10 cellular contexts compared by ENCODE assay signal in genomic region chr3:49720383-49721164, GRCh38. TPM values are rescaled to one million over a fixed set of nuclear protein-coding genes. Genes with fewer than 3 reads are reported as not detected.
A peak's percentile ranks its signal among the peaks of the same experiment; 100 is the strongest.
DNase-seq lines count a peak whose midpoint lies in the region; ATAC-seq, FAIRE-seq and TF ChIP-seq lines count a peak whose summit lies in the region.
"Had no signal": no experiment of that assay in that cellular context is flagged by ENCODE, and none has a peak within 500 bp of the region (broad histone marks: within the 10 kb centered on the region; RNA-seq: fewer than 3 reads in every experiment).

No MANE protein-coding gene starts in this region.

- peak overlapping the region; percentile 12 for H3K27ac Mint-ChIP-seq in activated CD8-positive, alpha-beta memory T cell treated with anti-CD3 and anti-CD28 coated beads, Interleukin-2, amount 10 ng/mL, durations not matched to agents 7 days and 5 days
- peak overlapping the region; percentile 81 to 100 (median 94) for H3K27ac Mint-ChIP-seq in IgD-negative memory B cell
- H3K27ac Mint-ChIP-seq in glutamatergic neuron (ENCODE audit: unreplicated experiment) = peak overlapping the region; percentile 92
- peak overlapping the region; percentile 98 for H3K27ac Mint-ChIP-seq in stimulated activated effector memory CD8-positive, alpha-beta T cell treated with anti-CD3 and anti-CD28 coated beads, Interleukin-12 subunit alpha, Interleukin-12 subunit beta, amount 100 ng/mL, for 72 hours

- ATAC-seq in activated CD8-positive, alpha-beta memory T cell treated with anti-CD3 and anti-CD28 coated beads, Interleukin-2, amount 10 ng/mL, durations not matched to agents 7 days and 5 days = no peak
- ATAC-seq in stimulated activated effector memory CD8-positive, alpha-beta T cell treated with anti-CD3 and anti-CD28 coated beads, Interleukin-12 subunit alpha, Interleukin-12 subunit beta, amount 100 ng/mL, for 72 hours = no peak
- ATAC-seq in GM19023 (IDR thresholded peaks at IDR 0.05; ENCODE audit: unreplicated experiment) = no peak
- ATAC-seq in HG03139 (IDR thresholded peaks at IDR 0.05; ENCODE audit: unreplicated experiment) = no peak

- CTCF ChIA-PET in activated CD8-positive, alpha-beta memory T cell treated with anti-CD3 and anti-CD28 coated beads, Interleukin-2, amount 10 ng/mL, durations not matched to agents 7 days and 5 days (lab: Charles Lee) = interaction anchor here (1.3 to 2.6 kb wide), 3 partner anchors 9 to 119 kb away, joined by 3 to 8 read pairs (median 6); partner anchors contain the start of gene IP6K1

- no peak for FAIRE-seq in RCC 7860 (lab: Jason Lieb, UNC)

- H3K4me1 Mint-ChIP-seq in activated CD8-positive, alpha-beta memory T cell treated with anti-CD3 and anti-CD28 coated beads, Interleukin-2, amount 10 ng/mL, durations not matched to agents 7 days and 5 days = peaks cover 28% of the 10 kb centered on the region
- H3K4me1 Mint-ChIP-seq in IgD-negative memory B cell = peaks cover 16 to 31% (median 19%) of the 10 kb centered on the region in 3 donors
- H3K4me1 Mint-ChIP-seq in glutamatergic neuron (ENCODE audit: low read depth, unreplicated experiment) = peaks cover 7% of the 10 kb centered on the region
- peaks cover 55% of the 10 kb centered on the region for H3K4me1 Mint-ChIP-seq in stimulated activated effector memory CD8-positive, alpha-beta T cell treated with anti-CD3 and anti-CD28 coated beads, Interleukin-12 subunit alpha, Interleukin-12 subunit beta, amount 100 ng/mL, for 72 hours

- peak; percentile 40 for DNase-seq in activated CD8-positive, alpha-beta memory T cell treated with anti-CD3 and anti-CD28 coated beads, Interleukin-2, amount 10 ng/mL, durations not matched to agents 7 days and 5 days
- DNase-seq in activated CD8-positive, alpha-beta memory T cell treated with anti-CD3 and anti-CD28 coated beads, Interleukin-2, amount 50 U/mL, for 4 hours = no peak
- DNase-seq in glutamatergic neuron (no peak), RCC 7860 (ENCODE audit: low spot score) (no peak)
- no peak for DNase-seq in stimulated activated effector memory CD8-positive, alpha-beta T cell treated with anti-CD3 and anti-CD28 coated beads, Interleukin-12 subunit alpha, Interleukin-12 subunit beta, amount 100 ng/mL, for 72 hours (ENCODE audit: low spot score in 2 of 2)
- DNase-seq: stimulated activated naive CD4-positive, alpha-beta T cell treated with Interleukin-2 at 50 U/mL for 16 hours had no signal

- no peak overlapping the region for H3K4me3 Mint-ChIP-seq in activated CD8-positive, alpha-beta memory T cell treated with anti-CD3 and anti-CD28 coated beads, Interleukin-2, amount 10 ng/mL, durations not matched to agents 7 days and 5 days
- peak overlapping the region; percentile 17 to 93 (median 48) for H3K4me3 Mint-ChIP-seq in IgD-negative memory B cell
- H3K4me3 Mint-ChIP-seq in glutamatergic neuron (ENCODE audit: unreplicated experiment) = peak overlapping the region; percentile 87
- H3K4me3 Mint-ChIP-seq in stimulated activated effector memory CD8-positive, alpha-beta T cell treated with anti-CD3 and anti-CD28 coated beads, Interleukin-12 subunit alpha, Interleukin-12 subunit beta, amount 100 ng/mL, for 72 hours = peak overlapping the region; percentile 14

- H3K27me3 Mint-ChIP-seq in activated CD8-positive, alpha-beta memory T cell treated with anti-CD3 and anti-CD28 coated beads, Interleukin-2, amount 10 ng/mL, durations not matched to agents 7 days and 5 days = no peaks in the 10 kb centered on the region
- no peaks in the 10 kb centered on the region for H3K27me3 Mint-ChIP-seq in IgD-negative memory B cell
- peaks cover 19% of the 10 kb centered on the region for H3K27me3 Mint-ChIP-seq in glutamatergic neuron (ENCODE audit: unreplicated experiment)

- peaks cover 2% of the 10 kb centered on the region for H3K36me3 Mint-ChIP-seq in activated CD8-positive, alpha-beta memory T cell treated with anti-CD3 and anti-CD28 coated beads, Interleukin-2, amount 10 ng/mL, durations not matched to agents 7 days and 5 days
- H3K36me3 Mint-ChIP-seq in IgD-negative memory B cell (no peaks in the 10 kb centered on the region), glutamatergic neuron (ENCODE audit: unreplicated experiment) (no peaks in the 10 kb centered on the region)
- peaks cover 61% of the 10 kb centered on the region for H3K36me3 Mint-ChIP-seq in stimulated activated effector memory CD8-positive, alpha-beta T cell treated with anti-CD3 and anti-CD28 coated beads, Interleukin-12 subunit alpha, Interleukin-12 subunit beta, amount 100 ng/mL, for 72 hours

- H3K9me3 Mint-ChIP-seq in activated CD8-positive, alpha-beta memory T cell treated with anti-CD3 and anti-CD28 coated beads, Interleukin-2, amount 10 ng/mL, durations not matched to agents 7 days and 5 days (ENCODE audit: low read depth) = no peaks in the 10 kb centered on the region
- H3K9me3 Mint-ChIP-seq in IgD-negative memory B cell (no peaks in the 10 kb centered on the region), glutamatergic neuron (ENCODE audit: unreplicated experiment) (peaks cover 16% of the 10 kb centered on the region)
- H3K9me3 Mint-ChIP-seq in stimulated activated effector memory CD8-positive, alpha-beta T cell treated with anti-CD3 and anti-CD28 coated beads, Interleukin-12 subunit alpha, Interleukin-12 subunit beta, amount 100 ng/mL, for 72 hours = no peaks in the 10 kb centered on the region

- no peak for TF ChIP-seq CTCF in glutamatergic neuron (IDR thresholded peaks at IDR 0.05; ENCODE audit: partially characterized antibody, unreplicated experiment)

RNA-seq across cellular contexts. Expression of gene AMIGO3, which starts 1.1 kb away (rescaled TPM):
- total RNA-seq in activated CD8-positive, alpha-beta memory T cell treated with anti-CD3 and anti-CD28 coated beads, Interleukin-2, amount 10 ng/mL, durations not matched to agents 7 days and 5 days = 1 to 10 TPM in 1 of 2 experiments, under 1 TPM in 1; 0.19 to 1.2 TPM
- polyA plus RNA-seq in IgD-negative memory B cell = 1.5 TPM
- 1.4 TPM for total RNA-seq in glutamatergic neuron (ENCODE audit: unreplicated experiment)
- polyA plus RNA-seq: AG04450 had no signal

RNA-seq across cellular contexts. Expression of gene GMPPB, which starts 3.2 kb away (rescaled TPM):
- total RNA-seq in activated CD8-positive, alpha-beta memory T cell treated with anti-CD3 and anti-CD28 coated beads, Interleukin-2, amount 10 ng/mL, durations not matched to agents 7 days and 5 days = 10 to 100 TPM; 46.6 to 47.9 TPM
- polyA plus RNA-seq in IgD-negative memory B cell = 27.5 TPM
- total RNA-seq in glutamatergic neuron (ENCODE audit: unreplicated experiment) = 21.2 TPM

RNA-seq across cellular contexts. Expression of gene RNF123, which starts 31.2 kb away (rescaled TPM):
- total RNA-seq in activated CD8-positive, alpha-beta memory T cell treated with anti-CD3 and anti-CD28 coated beads, Interleukin-2, amount 10 ng/mL, durations not matched to agents 7 days and 5 days = 10 to 100 TPM; 50.0 to 58.9 TPM
- polyA plus RNA-seq in IgD-negative memory B cell = 19.7 TPM
- 56.6 TPM for total RNA-seq in glutamatergic neuron (ENCODE audit: unreplicated experiment)

RNA-seq across cellular contexts. Expression of gene MST1, which starts 31.3 kb away (rescaled TPM):
- 1 to 10 TPM; 7.3 to 9.3 TPM for total RNA-seq in activated CD8-positive, alpha-beta memory T cell treated with anti-CD3 and anti-CD28 coated beads, Interleukin-2, amount 10 ng/mL, durations not matched to agents 7 days and 5 days
- 1.3 TPM for polyA plus RNA-seq in IgD-negative memory B cell
- 23.4 TPM for total RNA-seq in glutamatergic neuron (ENCODE audit: unreplicated experiment)

RNA-seq across cellular contexts. Expression of gene APEH, which starts 46.4 kb away (rescaled TPM):
- 100 to 1,000 TPM; 150 to 172 TPM for total RNA-seq in activated CD8-positive, alpha-beta memory T cell treated with anti-CD3 and anti-CD28 coated beads, Interleukin-2, amount 10 ng/mL, durations not matched to agents 7 days and 5 days
- polyA plus RNA-seq in IgD-negative memory B cell = 84.5 TPM
- total RNA-seq in glutamatergic neuron (ENCODE audit: unreplicated experiment) = 119 TPM

Comparison
In these comparisons a context has a peak if more than half of its experiments do, and no peak if none do; other contexts are left out.
1. H3K27ac Mint-ChIP-seq: peak in every context shown above with its lines; median percentile 98 in stimulated activated effector memory CD8-positive, alpha-beta T cell treated with anti-CD3 and anti-CD28 coated beads, Interleukin-12 subunit alpha, Interleukin-12 subunit beta, amount 100 ng/mL, for 72 hours; 94 in IgD-negative memory B cell; 92 in glutamatergic neuron; 12 in activated CD8-positive, alpha-beta memory T cell treated with anti-CD3 and anti-CD28 coated beads, Interleukin-2, amount 10 ng/mL, durations not matched to agents 7 days and 5 days.